In the genomic region with DNA sequence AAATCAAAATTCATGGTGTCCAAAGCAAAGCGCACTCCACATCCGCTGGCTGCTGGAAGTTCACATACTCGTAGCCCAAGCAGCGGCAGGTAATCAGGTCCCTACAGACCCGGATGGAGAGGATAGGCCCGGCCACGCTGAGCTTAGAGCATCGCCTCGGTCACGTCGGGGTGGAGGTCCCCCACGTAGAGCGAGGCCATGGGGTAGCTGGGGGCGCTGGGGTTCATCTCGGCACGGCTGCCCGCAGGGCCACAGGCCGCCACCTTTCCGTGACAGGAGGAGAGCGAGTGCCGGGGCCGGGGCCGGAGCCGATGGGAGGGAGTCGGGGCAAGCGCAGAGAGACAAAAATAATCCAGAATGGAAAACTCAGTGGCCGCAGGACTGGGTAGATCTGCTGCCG, we compare ENCODE assay signal across 21 cellular contexts. TPM values are rescaled to one million over a fixed set of nuclear protein-coding genes. Genes with fewer than 3 reads are reported as not detected.
"Had no signal": no experiment of that assay in that cellular context is flagged by ENCODE, and none has a peak within 500 bp of the region (broad histone marks: within the 10 kb centered on the region; RNA-seq: fewer than 3 reads in every experiment).

No MANE protein-coding gene starts in this region.

- H3K27me3 ChIP-seq: MG63 had no signal

- DNase-seq: Karpas-422, NCI-H1092, NCI-H1105 treated with DMSO at 0.1 percent for 48 hours, NCI-H1417 treated with DMSO at 0.1 percent for 48 hours, NCI-H146, NCI-H1694 treated with DMSO at 0.1 percent for 48 hours, NCI-H1930, NCI-H2081, NCI-H2107, NCI-H2227 treated with DMSO at 0.1 percent for 48 hours, NCI-H524, NCI-H526 treated with DMSO at 0.1 percent for 48 hours, NCI-H748 treated with DMSO at 0.1 percent for 48 hours, RPMI8226, SHP77, SK-N-SH, SW 1271 had no signal

- H3K9ac ChIP-seq: SK-N-SH had no signal

- H3K4me3 ChIP-seq: MG63 had no signal

- H3K9me3 ChIP-seq: MG63, SK-N-SH had no signal

- H3K36me3 ChIP-seq: MG63 had no signal

RNA-seq across cellular contexts. Expression of a gene that starts 16.1 kb away (rescaled TPM):
- total RNA-seq: HT-29, NCI-H460, SK-MEL-5 had no signal
- polyA plus RNA-seq: SK-N-SH had no signal
